In genomic region chr6:43771858-43772570, GRCh38 we compare ENCODE assay signal across 8 cellular contexts.
DNase-seq lines count a peak whose midpoint lies in the region; ATAC-seq and TF ChIP-seq lines count a peak whose summit lies in the region.

No MANE protein-coding gene starts in this region.

- H3K4me3 ChIP-seq in HUES6 (ENCODE audit: low read depth, low read length) (peak overlapping the region; percentile 89), WI38 (ENCODE audit: low read depth, low read length) (peak overlapping the region; percentile 97)

- H3K9me3 ChIP-seq in HUES6 (ENCODE audit: control insufficient read depth, insufficient read depth, low read depth, low read length), result no peaks in the 10 kb centered on the region

- peak overlapping the region; percentile 90 for H3K9ac ChIP-seq in HUES6 (ENCODE audit: low read length)

- ATAC-seq in HG03108 (IDR thresholded peaks at IDR 0.05; ENCODE audit: unreplicated experiment), result no peak

- H3K4me1 ChIP-seq in HUES6 (ENCODE audit: control insufficient read depth, insufficient read depth, low read length), result peaks cover 40% of the 10 kb centered on the region

- peak; percentile 91 for DNase-seq in GM03348 (ENCODE audit: low spot score)
- peak in 39 of 61 donors; percentile 12 to 80 (median 43) for DNase-seq in caudate nucleus (lab: John Stamatoyannopoulos, UW)
- peak; percentile 43 to 63 (median 50) for DNase-seq in stimulated activated CD4-positive, alpha-beta T cell treated with anti-CD3 and anti-CD28 coated beads, Interleukin-1b, Interleukin-23, amount 100 ng/mL, for 24 hours (ENCODE audit: low read depth in 4 of 4, low spot score in 1 of 4)
- DNase-seq in NCI-H1436 (lab: John Stamatoyannopoulos, UW), result no peak

- TF ChIP-seq CTCF in WI38 (IDR thresholded peaks at IDR 0.05; ENCODE audit: low read depth, low read length), result no peak

- peaks cover 7% of the 10 kb centered on the region for H3K36me3 ChIP-seq in HUES6 (ENCODE audit: control insufficient read depth, insufficient read depth, low read length)

- no peaks in the 10 kb centered on the region for H3K27me3 ChIP-seq in HUES6 (ENCODE audit: control insufficient read depth, insufficient read depth, low read length)
- no peaks in the 10 kb centered on the region for H3K27me3 ChIP-seq in layer of hippocampus (ENCODE audit: control insufficient read depth, insufficient read depth, low read length)

- peak overlapping the region; percentile 59 for H3K27ac ChIP-seq in HUES6 (ENCODE audit: low read depth, low read length)
- H3K27ac ChIP-seq in caudate nucleus (ENCODE audit: low read depth, low read length), result peak overlapping the region; percentile 86
- peak overlapping the region; percentile 80 for H3K27ac ChIP-seq in layer of hippocampus (ENCODE audit: low read depth, low read length)
